11 cellular contexts compared by ENCODE assay signal in the genomic region with DNA sequence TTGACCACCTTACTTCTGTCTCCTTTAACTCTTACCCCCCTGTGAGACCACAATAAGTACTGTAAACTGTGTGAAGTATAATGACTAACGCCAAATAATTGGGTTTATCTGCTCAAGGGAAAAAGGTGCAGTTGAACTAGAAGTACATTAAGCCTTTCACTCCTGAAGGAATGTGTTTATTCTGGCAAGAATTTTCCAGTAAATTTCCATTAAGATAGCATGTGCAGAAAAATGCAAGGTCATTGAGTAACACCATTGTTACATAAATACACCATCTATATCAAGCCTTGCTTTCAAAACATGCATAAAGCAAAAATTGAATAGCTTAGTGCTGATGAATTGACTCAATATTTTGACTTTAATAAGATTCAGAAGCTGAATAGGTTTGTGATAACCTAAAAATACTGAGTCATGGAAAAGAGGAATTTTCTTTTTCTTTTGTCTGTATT.
A peak's percentile ranks its signal among the peaks of the same experiment; 100 is the strongest.
DNase-seq lines count a peak whose midpoint lies in the region; ATAC-seq and TF ChIP-seq lines count a peak whose summit lies in the region.
"Had no signal": no experiment of that assay in that cellular context is flagged by ENCODE, and none has a peak within 500 bp of the region (broad histone marks: within the 10 kb centered on the region; RNA-seq: fewer than 3 reads in every experiment).

No MANE protein-coding gene starts in this region.

- no peaks in the 10 kb centered on the region for H3K79me2 ChIP-seq in GM23338 (replicated peaks; ENCODE audit: insufficient read depth)

- H3K4me3 Mint-ChIP-seq in GM23338: no peak overlapping the region
- no peak overlapping the region for H3K4me3 Mint-ChIP-seq in activated naive CD4-positive, alpha-beta T cell treated with anti-CD3 and anti-CD28 coated beads for 36 hours
- H3K4me3 Mint-ChIP-seq: activated CD4-positive, alpha-beta T cell treated with anti-CD3 and anti-CD28 coated beads, Interleukin-2, amount 10 ng/mL, durations not matched to agents 7 days and 5 days; activated naive CD4-positive, alpha-beta T cell treated with anti-CD3 and anti-CD28 coated beads, Interleukin-2, amount 50 U/mL, for 24 hours had no signal

- H3K36me3 ChIP-seq in GM23338 (ENCODE audit: insufficient read depth) (no peaks in the 10 kb centered on the region), SK-N-MC (ENCODE audit: insufficient read depth, low read length) (no peaks in the 10 kb centered on the region)
- no peaks in the 10 kb centered on the region for H3K36me3 ChIP-seq in effector memory CD4-positive, alpha-beta T cell (ENCODE audit: control insufficient read depth, insufficient read depth, low read length)

- intact Hi-C loops in activated naive CD4-positive, alpha-beta T cell treated with anti-CD3 and anti-CD28 coated beads for 36 hours (cut with micrococcal nuclease): no loop called here

- H3K27ac Mint-ChIP-seq in GM23338: peak overlapping the region; percentile 54
- no peak overlapping the region for H3K27ac Mint-ChIP-seq in activated naive CD4-positive, alpha-beta T cell treated with anti-CD3 and anti-CD28 coated beads for 36 hours
- H3K27ac Mint-ChIP-seq: activated CD4-positive, alpha-beta T cell treated with anti-CD3 and anti-CD28 coated beads, Interleukin-2, amount 10 ng/mL, durations not matched to agents 7 days and 5 days; activated naive CD4-positive, alpha-beta T cell treated with anti-CD3 and anti-CD28 coated beads, Interleukin-2, amount 50 U/mL, for 24 hours had no signal

- no peak for TF ChIP-seq CTCF in GM23338 (conservative IDR thresholded peaks at IDR 0.05; ENCODE audit: low read depth in 2 of 2)

- peaks cover 33% of the 10 kb centered on the region for H3K4me1 ChIP-seq in GM23338 (ENCODE audit: insufficient read depth)
- no peaks in the 10 kb centered on the region for H3K4me1 ChIP-seq in effector memory CD4-positive, alpha-beta T cell (ENCODE audit: control insufficient read depth, insufficient read depth, low read length, poor library complexity, severe bottlenecking)

- H3K4me3 ChIP-seq in GM23338 (no peak overlapping the region), SK-N-MC (peak overlapping the region; percentile 15; the same call in 1 of the 2 replicates)
- H3K4me3 ChIP-seq in effector memory CD4-positive, alpha-beta T cell (ENCODE audit: insufficient read depth, low read depth, low read length, poor library complexity, severe bottlenecking): no peak overlapping the region

- CTCF ChIA-PET in activated naive CD4-positive, alpha-beta T cell treated with anti-CD3 and anti-CD28 coated beads for 36 hours (lab: Charles Lee): interaction anchor here (0.9 kb wide), 1 partner anchor 10 kb away, joined by 4 read pairs; no protein-coding TSS in a partner anchor

- peaks cover 26% of the 10 kb centered on the region for H3K4me1 Mint-ChIP-seq in GM23338
- H3K4me1 Mint-ChIP-seq in activated naive CD4-positive, alpha-beta T cell treated with anti-CD3 and anti-CD28 coated beads for 36 hours (ENCODE audit: low read depth): no peaks in the 10 kb centered on the region
- H3K4me1 Mint-ChIP-seq: activated naive CD4-positive, alpha-beta T cell treated with anti-CD3 and anti-CD28 coated beads, Interleukin-2, amount 50 U/mL, for 24 hours had no signal

- no peaks in the 10 kb centered on the region for H3K27me3 Mint-ChIP-seq in GM23338 (ENCODE audit: insufficient read depth, low read depth, poor library complexity)
- H3K27me3 Mint-ChIP-seq in activated naive CD4-positive, alpha-beta T cell treated with anti-CD3 and anti-CD28 coated beads for 36 hours (ENCODE audit: low read depth): no peaks in the 10 kb centered on the region
- H3K27me3 Mint-ChIP-seq: activated CD4-positive, alpha-beta T cell treated with anti-CD3 and anti-CD28 coated beads, Interleukin-2, amount 10 ng/mL, durations not matched to agents 7 days and 5 days; activated naive CD4-positive, alpha-beta T cell treated with anti-CD3 and anti-CD28 coated beads, Interleukin-2, amount 50 U/mL, for 24 hours had no signal

- H2AFZ ChIP-seq in GM23338: no peak overlapping the region

- H3K9me3 Mint-ChIP-seq in GM23338: no peaks in the 10 kb centered on the region
- H3K9me3 Mint-ChIP-seq in activated naive CD4-positive, alpha-beta T cell treated with anti-CD3 and anti-CD28 coated beads for 36 hours: no peaks in the 10 kb centered on the region
- H3K9me3 Mint-ChIP-seq: activated CD4-positive, alpha-beta T cell treated with anti-CD3 and anti-CD28 coated beads, Interleukin-2, amount 10 ng/mL, durations not matched to agents 7 days and 5 days; activated naive CD4-positive, alpha-beta T cell treated with anti-CD3 and anti-CD28 coated beads, Interleukin-2, amount 50 U/mL, for 24 hours had no signal

- H3K9me2 ChIP-seq in GM23338 (ENCODE audit: insufficient read depth): no peaks in the 10 kb centered on the region; the same call in 1 of the 2 replicates

- no peak for DNase-seq in GM23338 (ENCODE audit: low spot score)
- no peak for DNase-seq in SK-N-MC (ENCODE audit: low read depth, low spot score)
- peak; percentile 73 for DNase-seq in fibroblast of peridontal ligament (ENCODE audit: extremely low read depth)
- peak; percentile 76 for DNase-seq in pulmonary artery endothelial cell (ENCODE audit: low read depth, low spot score)
- DNase-seq in effector memory CD4-positive, alpha-beta T cell: no peak
- no peak for DNase-seq in occipital lobe (lab: John Stamatoyannopoulos, UW)
- no peak for DNase-seq in activated naive CD4-positive, alpha-beta T cell treated with anti-CD3 and anti-CD28 coated beads for 36 hours
- DNase-seq: activated CD4-positive, alpha-beta T cell treated with anti-CD3 and anti-CD28 coated beads, Interleukin-2, amount 10 ng/mL, durations not matched to agents 7 days and 5 days; foreskin melanocyte had no signal

- H3K36me3 Mint-ChIP-seq in GM23338 (ENCODE audit: low read depth): no peaks in the 10 kb centered on the region
- H3K36me3 Mint-ChIP-seq in activated naive CD4-positive, alpha-beta T cell treated with anti-CD3 and anti-CD28 coated beads for 36 hours (ENCODE audit: low read depth): no peaks in the 10 kb centered on the region
- H3K36me3 Mint-ChIP-seq: activated naive CD4-positive, alpha-beta T cell treated with anti-CD3 and anti-CD28 coated beads, Interleukin-2, amount 50 U/mL, for 24 hours had no signal

- H3K27me3 ChIP-seq in GM23338 (ENCODE audit: insufficient read depth): no peaks in the 10 kb centered on the region
- no peaks in the 10 kb centered on the region for H3K27me3 ChIP-seq in effector memory CD4-positive, alpha-beta T cell (replicated peaks; ENCODE audit: control insufficient read depth, insufficient read depth, low read length, poor library complexity, severe bottlenecking)

- H3K27ac ChIP-seq in GM23338 (ENCODE audit: low read depth): 0 out of 2 replicates have a peak overlapping the region, but pooled peaks have one; percentile 35
- H3K27ac ChIP-seq in SK-N-MC: peak overlapping the region; percentile 95
- no peak overlapping the region for H3K27ac ChIP-seq in effector memory CD4-positive, alpha-beta T cell (ENCODE audit: insufficient read depth, low read length, poor library complexity, severe bottlenecking)

- H3K4me2 ChIP-seq in GM23338: peak overlapping the region; percentile 42

- H4K20me1 ChIP-seq in GM23338 (replicated peaks; ENCODE audit: insufficient read depth): no peaks in the 10 kb centered on the region

- H3F3A ChIP-seq in GM23338 (replicated peaks; ENCODE audit: low read depth): no peaks in the 10 kb centered on the region

- ATAC-seq in GM23338 (no peak), GM19455 (IDR thresholded peaks at IDR 0.05; ENCODE audit: unreplicated experiment) (no peak)

- peak overlapping the region; percentile 6 for H3K9ac ChIP-seq in SK-N-MC (ENCODE audit: insufficient read length)

- no peaks in the 10 kb centered on the region for H3K9me3 ChIP-seq in SK-N-MC (ENCODE audit: low read depth, low read length)
- no peaks in the 10 kb centered on the region for H3K9me3 ChIP-seq in effector memory CD4-positive, alpha-beta T cell (ENCODE audit: control insufficient read depth, low read length)

TF ChIP-seq in GM23338, 12 proteins besides CTCF, POLR2A, EP300 and RAD21 (continues in another document):
- TF ChIP-seq STAT1 (IDR thresholded peaks at IDR 0.05; ENCODE audit: unreplicated experiment) (no peak), EZH2phosphoT487 (IDR thresholded peaks at IDR 0.05; ENCODE audit: unreplicated experiment) (no peak), POLR2AphosphoS5 (IDR thresholded peaks at IDR 0.05; ENCODE audit: low read depth) (no peak), REST (IDR thresholded peaks at IDR 0.05; ENCODE audit: unreplicated experiment) (no peak), ZNF331 (CRISPR knock-in tag; IDR thresholded peaks at IDR 0.05; ENCODE audit: low read depth) (no peak), ZNF114 (CRISPR knock-in tag; IDR thresholded peaks at IDR 0.05) (no peak), NANOG (IDR thresholded peaks at IDR 0.05; ENCODE audit: borderline replicate concordance) (no peak), JUNB (IDR thresholded peaks at IDR 0.05; ENCODE audit: unreplicated experiment) (no peak), CREB1 (CRISPR knock-in tag; IDR thresholded peaks at IDR 0.05; ENCODE audit: low read depth) (no peak)

Comparison
In these comparisons a context has a peak if more than half of its experiments do, and no peak if none do; other contexts are left out.
1. DNase-seq: peak in fibroblast of peridontal ligament (single experiment) and pulmonary artery endothelial cell (single experiment); none in GM23338 (single experiment), SK-N-MC (single experiment), effector memory CD4-positive, alpha-beta T cell (0 of 3), occipital lobe (single experiment) and activated naive CD4-positive, alpha-beta T cell treated with anti-CD3 and anti-CD28 coated beads for 36 hours (single experiment).